In the genomic region with DNA sequence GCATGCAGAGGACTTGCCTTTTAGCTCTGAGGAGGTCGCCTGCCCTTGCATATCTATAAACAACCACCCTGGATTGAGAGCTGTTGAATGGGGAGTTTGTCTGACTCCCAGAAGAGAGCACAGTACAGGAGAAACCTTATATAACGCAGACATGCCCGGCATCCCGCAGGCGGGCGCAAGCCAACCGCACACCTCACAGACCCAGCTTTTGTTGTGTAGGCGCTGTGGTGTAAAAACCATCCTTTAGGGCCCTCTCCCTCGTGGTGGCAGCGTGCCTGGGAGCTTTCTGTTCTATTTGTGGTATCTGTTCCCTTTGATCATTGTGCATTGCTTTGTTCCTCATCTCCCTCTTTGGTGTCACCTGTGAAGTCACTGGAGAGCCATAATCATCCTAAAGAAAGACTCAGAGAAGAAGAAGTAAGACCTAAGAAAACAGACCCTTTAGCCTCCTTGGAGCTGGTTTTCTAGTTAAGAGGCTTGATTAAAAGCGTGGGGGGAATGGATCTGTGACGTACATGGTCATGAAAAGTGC, we compare ENCODE assay signal across 12 cellular contexts.
DNase-seq lines count a peak whose midpoint lies in the region; ATAC-seq and TF ChIP-seq lines count a peak whose summit lies in the region.
"Had no signal": no experiment of that assay in that cellular context is flagged by ENCODE, and none has a peak within 500 bp of the region (broad histone marks: within the 10 kb centered on the region; RNA-seq: fewer than 3 reads in every experiment).

No MANE protein-coding gene starts in this region.

- H3K27ac Mint-ChIP-seq in immature natural killer cell (peak overlapping the region in 3 of 6 donors; percentile 22 to 47 (median 23)), osteocyte (ENCODE audit: unreplicated experiment) (no peak overlapping the region)
- H3K27ac Mint-ChIP-seq in stimulated activated naive B cell treated with anti-CD40 and anti-IgM and Interleukin-4, amounts not matched to agents 10 μg/mL and 1 μg/mL and 100 μg/mL, for 72 hours: peak overlapping the region; percentile 75

- H3K27ac ChIP-seq in A673 (ENCODE audit: low read depth, low read length, poor library complexity, severe bottlenecking): no peak overlapping the region
- H3K27ac ChIP-seq: upper lobe of right lung had no signal

- no TSS peak for BruUV-seq in A673 (replicated peaks; lab: Mats Ljungman, UMichigan)

- no peak overlapping the region for H3K4me3 ChIP-seq in A673 (ENCODE audit: low read depth, low read length, poor library complexity, severe bottlenecking)
- H3K4me3 ChIP-seq: upper lobe of right lung had no signal

- intact Hi-C loops in A673 (cut with micrococcal nuclease; ENCODE audit: unreplicated experiment): no loop called here

- H3K36me3 Mint-ChIP-seq in immature natural killer cell (peaks cover 0 to 6% (median 3%) of the 10 kb centered on the region in 3 donors), osteocyte (ENCODE audit: unreplicated experiment) (no peaks in the 10 kb centered on the region)
- H3K36me3 Mint-ChIP-seq in stimulated activated naive B cell treated with anti-CD40 and anti-IgM and Interleukin-4, amounts not matched to agents 10 μg/mL and 1 μg/mL and 100 μg/mL, for 72 hours: peaks cover 21 to 34% of the 10 kb centered on the region in 2 donors

- H3K27me3 Mint-ChIP-seq in immature natural killer cell (ENCODE audit: low read depth in 3 of 3) (peaks cover 0 to 1% (median 0%) of the 10 kb centered on the region in 3 donors), osteocyte (ENCODE audit: unreplicated experiment) (no peaks in the 10 kb centered on the region)
- H3K27me3 Mint-ChIP-seq in stimulated activated naive B cell treated with anti-CD40 and anti-IgM and Interleukin-4, amounts not matched to agents 10 μg/mL and 1 μg/mL and 100 μg/mL, for 72 hours: no peaks in the 10 kb centered on the region

- H3K9me3 Mint-ChIP-seq in immature natural killer cell (no peaks in the 10 kb centered on the region), osteocyte (ENCODE audit: unreplicated experiment) (no peaks in the 10 kb centered on the region)
- H3K9me3 Mint-ChIP-seq in stimulated activated naive B cell treated with anti-CD40 and anti-IgM and Interleukin-4, amounts not matched to agents 10 μg/mL and 1 μg/mL and 100 μg/mL, for 72 hours: peaks cover 5 to 7% of the 10 kb centered on the region in 2 donors
- H3K9me3 Mint-ChIP-seq: neural crest cell had no signal

- CTCF ChIA-PET in A673 (lab: Charles Lee): no interaction called here

- ATAC-seq in stimulated activated naive B cell treated with anti-CD40 and anti-IgM and Interleukin-4, amounts not matched to agents 10 μg/mL and 1 μg/mL and 100 μg/mL, for 72 hours (replicated peaks): peak; percentile 32 to 35
- ATAC-seq: upper lobe of right lung had no signal

- DNase-seq in DMS53 (lab: John Stamatoyannopoulos, UW) (peak; percentile 52), DMS53 treated with DMSO at 0.1 percent for 48 hours (lab: John Stamatoyannopoulos, UW; ENCODE audit: unreplicated experiment) (no peak), immature natural killer cell (peak in 2 of 3 donors; percentile 4 to 7), HPDE6-E6E7 (ENCODE audit: extremely low spot score) (no peak), osteocyte (ENCODE audit: extremely low spot score, unreplicated experiment) (no peak), A673 (ENCODE audit: low spot score) (no peak)
- peak; percentile 71 for DNase-seq in activated CD8-positive, alpha-beta memory T cell treated with anti-CD3 and anti-CD28 coated beads, Interleukin-2, amount 50 U/mL, for 48 hours
- peak; percentile 62 for DNase-seq in stimulated activated naive B cell treated with anti-CD40 and anti-IgM and Interleukin-4, amounts not matched to agents 10 μg/mL and 1 μg/mL and 100 μg/mL, for 72 hours
- DNase-seq: 8988T, NCI-H2171, upper lobe of right lung had no signal

- no peaks in the 10 kb centered on the region for H3K9me3 ChIP-seq in A673 (ENCODE audit: low read depth, low read length, poor library complexity, severe bottlenecking)
- H3K9me3 ChIP-seq: upper lobe of right lung had no signal

- no peaks in the 10 kb centered on the region for H3K27me3 ChIP-seq in A673 (replicated peaks; ENCODE audit: insufficient read depth, low read depth, low read length, poor library complexity)
- H3K27me3 ChIP-seq: upper lobe of right lung had no signal

- peaks cover 39% of the 10 kb centered on the region for H3K4me1 ChIP-seq in A673 (ENCODE audit: insufficient read depth, low read length, poor library complexity, severe bottlenecking)

- TF ChIP-seq CTCF in osteocyte (IDR thresholded peaks at IDR 0.05) (no peak), A673 (conservative IDR thresholded peaks at IDR 0.05; ENCODE audit: low read depth, low read length) (no peak)

- H3K4me3 Mint-ChIP-seq in immature natural killer cell (no peak overlapping the region), osteocyte (ENCODE audit: unreplicated experiment) (no peak overlapping the region)
- peak overlapping the region; percentile 3 to 42 for H3K4me3 Mint-ChIP-seq in stimulated activated naive B cell treated with anti-CD40 and anti-IgM and Interleukin-4, amounts not matched to agents 10 μg/mL and 1 μg/mL and 100 μg/mL, for 72 hours
- H3K4me3 Mint-ChIP-seq: neural crest cell had no signal

- POLR2A ChIA-PET in A673 (lab: Charles Lee; ENCODE audit: low non-redundant PET): no interaction called here

- peaks cover 44 to 57% of the 10 kb centered on the region in 2 donors for H3K4me1 Mint-ChIP-seq in immature natural killer cell
- H3K4me1 Mint-ChIP-seq in stimulated activated naive B cell treated with anti-CD40 and anti-IgM and Interleukin-4, amounts not matched to agents 10 μg/mL and 1 μg/mL and 100 μg/mL, for 72 hours: peaks cover 65 to 96% of the 10 kb centered on the region in 2 donors
- H3K4me1 Mint-ChIP-seq in osteocyte (ENCODE audit: unreplicated experiment): peaks cover 64% of the 10 kb centered on the region

- no peaks in the 10 kb centered on the region for H3K36me3 ChIP-seq in A673 (ENCODE audit: insufficient read depth, low read length, poor library complexity, severe bottlenecking)
- H3K36me3 ChIP-seq: upper lobe of right lung had no signal

Comparison
In these comparisons a context has a peak if more than half of its experiments do, and no peak if none do; other contexts are left out.
1. DNase-seq: peak in DMS53 (single experiment), activated CD8-positive, alpha-beta memory T cell treated with anti-CD3 and anti-CD28 coated beads, Interleukin-2, amount 50 U/mL, for 48 hours (single experiment), immature natural killer cell (2 of 3) and stimulated activated naive B cell treated with anti-CD40 and anti-IgM and Interleukin-4, amounts not matched to agents 10 μg/mL and 1 μg/mL and 100 μg/mL, for 72 hours (single experiment); none in DMS53 treated with DMSO at 0.1 percent for 48 hours (single experiment), HPDE6-E6E7 (single experiment), osteocyte (single experiment) and A673 (single experiment).
2. H3K4me3 Mint-ChIP-seq: peak in stimulated activated naive B cell treated with anti-CD40 and anti-IgM and Interleukin-4, amounts not matched to agents 10 μg/mL and 1 μg/mL and 100 μg/mL, for 72 hours (2 of 2); none in immature natural killer cell (0 of 5) and osteocyte (single experiment).